Comparison of ENCODE assay signal across 17 cellular contexts in the genomic region with DNA sequence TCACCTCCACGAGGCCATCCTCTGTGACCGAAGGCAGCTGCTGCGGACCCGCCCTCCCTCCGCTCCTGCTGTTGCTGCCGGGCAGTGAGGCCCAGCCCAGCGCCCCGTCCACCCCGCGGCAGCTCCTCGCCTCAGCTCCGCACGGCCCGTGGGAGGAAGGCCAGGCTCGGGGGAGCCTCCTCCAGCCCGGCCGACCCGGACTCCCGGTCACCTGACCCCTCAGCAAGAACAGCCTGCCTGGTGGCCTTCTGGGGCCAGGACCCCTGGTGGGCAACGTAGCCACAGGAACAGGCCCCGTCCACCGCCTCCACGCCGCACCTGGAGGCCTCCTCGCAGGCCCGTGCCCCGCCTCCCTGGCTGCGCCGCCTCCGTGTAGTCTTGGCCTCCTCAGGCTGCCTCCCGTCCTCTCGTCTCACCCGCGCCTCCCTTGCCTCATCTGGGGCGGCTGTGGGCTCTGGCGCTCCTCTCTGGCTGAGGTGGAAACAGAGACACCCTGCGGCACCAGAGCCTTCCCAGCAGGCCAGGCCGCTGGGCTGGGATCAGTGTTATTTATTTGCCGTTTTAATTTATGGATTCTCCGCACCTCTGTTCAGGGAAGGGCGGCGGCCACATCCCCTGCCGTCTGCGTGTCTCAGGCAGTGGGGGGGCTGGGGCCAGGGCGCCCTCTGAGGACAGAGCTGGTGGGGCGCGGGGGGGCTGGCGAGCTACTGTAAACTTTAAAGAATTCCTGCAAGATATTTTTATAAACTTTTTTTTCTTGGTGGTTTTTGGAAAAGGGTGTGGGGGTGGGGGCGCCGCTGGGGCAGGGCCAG. TPM values are rescaled to one million over a fixed set of nuclear protein-coding genes. Genes with fewer than 3 reads are reported as not detected.
DNase-seq lines count a peak whose midpoint lies in the region; ATAC-seq and TF ChIP-seq lines count a peak whose summit lies in the region.
"Had no signal": no experiment of that assay in that cellular context is flagged by ENCODE, and none has a peak within 500 bp of the region (broad histone marks: within the 10 kb centered on the region; RNA-seq: fewer than 3 reads in every experiment).

No MANE protein-coding gene starts in this region.

- peaks cover 15% of the 10 kb centered on the region for H3K4me1 Mint-ChIP-seq in brain
- H3K4me1 Mint-ChIP-seq: B cell, neural crest cell had no signal

- H3K9me3 ChIP-seq in esophagus squamous epithelium (no peaks in the 10 kb centered on the region), prostate gland (no peaks in the 10 kb centered on the region), upper lobe of left lung (no peaks in the 10 kb centered on the region)

- no peak for ATAC-seq in upper lobe of left lung (ENCODE audit: low FRiP score in 2 of 2)
- ATAC-seq in GM18867 (IDR thresholded peaks at IDR 0.05; ENCODE audit: unreplicated experiment) = no peak
- no peak for ATAC-seq in GM18861 (IDR thresholded peaks at IDR 0.05; ENCODE audit: unreplicated experiment)

- TF ChIP-seq POLR2A in esophagus squamous epithelium (IDR thresholded peaks at IDR 0.05) (no peak), prostate gland (IDR thresholded peaks at IDR 0.05) (no peak), upper lobe of left lung (IDR thresholded peaks at IDR 0.05) (no peak)

- DNase-seq in esophagus squamous epithelium (lab: John Stamatoyannopoulos, UW) (no peak), prostate gland (ENCODE audit: low spot score) (no peak), upper lobe of left lung (peak in 1 of 2 donors; percentile 85), germinal center (ENCODE audit: low spot score) (no peak), MV-4-11 (lab: John Stamatoyannopoulos, UW) (no peak)
- DNase-seq: amniotic stem cell; Calu3; KG1; mesenchymal stem cell; NCI-H1092 treated with DMSO at 0.1 percent for 48 hours; NCI-H526; stimulated activated CD4-positive, alpha-beta T cell treated with anti-CD3 and anti-CD28 coated beads, Interleukin-2, amount 100 ng/mL, for 48 hours had no signal

- H3K27me3 ChIP-seq in esophagus squamous epithelium (peaks cover 0 to 31% (median 3%) of the 10 kb centered on the region in 4 donors), prostate gland (replicated peaks; ENCODE audit: insufficient read depth) (no peaks in the 10 kb centered on the region), upper lobe of left lung (no peaks in the 10 kb centered on the region)

- 45 to 62% methylated on average over 8 to 13 of the region's 50 CpGs for WGBS in esophagus squamous epithelium, 2 donors
- 59% methylated on average over 37 of the region's 50 CpGs for WGBS in prostate gland
- 78 to 83% methylated on average over 37 to 42 of the region's 50 CpGs for WGBS in upper lobe of left lung, 2 donors

- TF ChIP-seq CTCF in brain (conservative IDR thresholded peaks at IDR 0.05) (no peak), esophagus squamous epithelium (IDR thresholded peaks at IDR 0.05) (no peak), prostate gland (IDR thresholded peaks at IDR 0.05) (no peak), upper lobe of left lung (IDR thresholded peaks at IDR 0.05) (no peak)

- H3K4me3 ChIP-seq in esophagus squamous epithelium (peak overlapping the region; percentile 10 to 58 (median 32)), prostate gland (peak overlapping the region; percentile 3 to 18), upper lobe of left lung (peak overlapping the region in 2 of 4 donors; percentile 11 to 28)

- peak overlapping the region in 3 of 5 experiments; percentile 54 to 91 (median 90) for H3K27ac Mint-ChIP-seq in brain
- H3K27ac Mint-ChIP-seq: B cell had no signal

- H3K4me3 Mint-ChIP-seq in brain = no peak overlapping the region
- H3K4me3 Mint-ChIP-seq: B cell had no signal

- intact Hi-C loops in esophagus squamous epithelium (cut with DNase I) (no loop called here), prostate gland (cut with DNase I) (loop anchor here (1.0 to 10.0 kb wide), 3 partner anchors 20 to 616 kb away; partner anchors contain the start of genes POLR2L and TSPAN4)

- H3K9me3 Mint-ChIP-seq in brain = no peaks in the 10 kb centered on the region
- H3K9me3 Mint-ChIP-seq: neural crest cell had no signal

- H3K36me3 Mint-ChIP-seq in brain = peaks cover 5% of the 10 kb centered on the region

- H3K36me3 ChIP-seq in esophagus squamous epithelium (peaks cover 0 to 20% (median 0%) of the 10 kb centered on the region in 3 donors), prostate gland (no peaks in the 10 kb centered on the region), upper lobe of left lung (peaks cover 0 to 4% (median 0%) of the 10 kb centered on the region in 4 donors)

- peak overlapping the region; percentile 77 to 90 (median 84) for H3K27ac ChIP-seq in esophagus squamous epithelium
- peak overlapping the region; percentile 80 for H3K27ac ChIP-seq in prostate gland
- H3K27ac ChIP-seq in upper lobe of left lung = peak overlapping the region; percentile 32 to 70 (median 49)

- no peaks in the 10 kb centered on the region for H3K27me3 Mint-ChIP-seq in brain
- H3K27me3 Mint-ChIP-seq: B cell had no signal

- H3K4me1 ChIP-seq in esophagus squamous epithelium (peaks cover 0 to 44% (median 14%) of the 10 kb centered on the region in 3 donors), prostate gland (replicated peaks) (peaks cover 7% of the 10 kb centered on the region), upper lobe of left lung (peaks cover 23 to 36% (median 34%) of the 10 kb centered on the region in 4 donors)

- no peak for TF ChIP-seq EP300 in upper lobe of left lung (IDR thresholded peaks at IDR 0.05)

RNA-seq across cellular contexts. Expression of gene MOB2, which starts 25.4 kb away (rescaled TPM):
- polyA plus RNA-seq in brain (ENCODE audit: insufficient read depth, low read depth, low replicate concordance) = 37.6 TPM
- 10 to 100 TPM; 21.5 to 45.0 (median 30.1) TPM for total RNA-seq in esophagus squamous epithelium
- total RNA-seq in prostate gland = 10 to 100 TPM; 39.3 to 46.5 TPM
- 10 to 100 TPM; 34.7 to 72.3 (median 49.5) TPM for total RNA-seq in upper lobe of left lung
